1 cellular context compared by ENCODE assay signal in the genomic region with DNA sequence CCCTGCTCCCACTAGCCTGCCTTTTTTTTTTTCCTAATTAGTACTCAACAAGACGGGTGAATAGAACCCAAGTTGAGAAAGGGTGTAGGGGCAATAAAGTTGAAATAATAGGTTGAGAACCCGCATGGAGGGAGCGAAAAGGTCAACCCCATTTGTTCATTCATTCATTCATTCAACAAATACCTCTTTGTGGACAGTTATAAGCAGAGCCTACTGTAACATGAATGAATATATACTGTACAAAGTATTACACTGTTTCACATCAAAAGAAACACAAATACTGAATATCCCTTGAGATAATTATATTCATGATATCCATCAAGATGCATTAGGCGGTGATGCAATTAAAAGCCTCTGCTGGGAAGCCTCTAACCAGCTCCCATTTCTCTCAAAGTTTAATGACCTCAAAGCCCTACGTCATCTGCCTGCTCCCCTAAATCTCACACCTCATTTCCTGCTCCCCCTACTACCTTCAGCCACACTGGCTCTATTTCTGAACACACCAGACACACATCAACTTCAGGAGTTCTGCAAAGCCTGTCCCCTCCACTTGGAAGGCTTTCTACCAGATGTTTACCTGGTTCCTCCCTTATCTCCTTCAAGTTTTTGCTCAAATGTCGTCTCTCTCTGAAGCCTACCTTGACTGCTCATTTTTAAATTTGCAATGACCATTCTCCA.
TF ChIP-seq lines count a peak whose summit lies in the region.

No MANE protein-coding gene starts in this region.

TF ChIP-seq in GM23338, 12 proteins besides CTCF, POLR2A, EP300 and RAD21 (continued from another document):
- TF ChIP-seq, protein P1, sequence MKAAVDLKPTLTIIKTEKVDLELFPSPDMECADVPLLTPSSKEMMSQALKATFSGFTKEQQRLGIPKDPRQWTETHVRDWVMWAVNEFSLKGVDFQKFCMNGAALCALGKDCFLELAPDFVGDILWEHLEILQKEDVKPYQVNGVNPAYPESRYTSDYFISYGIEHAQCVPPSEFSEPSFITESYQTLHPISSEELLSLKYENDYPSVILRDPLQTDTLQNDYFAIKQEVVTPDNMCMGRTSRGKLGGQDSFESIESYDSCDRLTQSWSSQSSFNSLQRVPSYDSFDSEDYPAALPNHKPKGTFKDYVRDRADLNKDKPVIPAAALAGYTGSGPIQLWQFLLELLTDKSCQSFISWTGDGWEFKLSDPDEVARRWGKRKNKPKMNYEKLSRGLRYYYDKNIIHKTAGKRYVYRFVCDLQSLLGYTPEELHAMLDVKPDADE (IDR thresholded peaks at IDR 0.05), result no peak
- no peak for TF ChIP-seq EZH2phosphoT487 (IDR thresholded peaks at IDR 0.05; ENCODE audit: unreplicated experiment)
